11 cellular contexts compared by ENCODE assay signal in genomic region chr17:47717845-47718621, GRCh38. TPM values are rescaled to one million over a fixed set of nuclear protein-coding genes. Genes with fewer than 3 reads are reported as not detected.
DNase-seq lines count a peak whose midpoint lies in the region; ATAC-seq and TF ChIP-seq lines count a peak whose summit lies in the region.
"Had no signal": no experiment of that assay in that cellular context is flagged by ENCODE, and none has a peak within 500 bp of the region (broad histone marks: within the 10 kb centered on the region; RNA-seq: fewer than 3 reads in every experiment).

No MANE protein-coding gene starts in this region.

- H2AFZ ChIP-seq in Loucy (ENCODE audit: low read length) (no peak overlapping the region; the same call in 1 of the 2 replicates), mesenchymal stem cell (ENCODE audit: low read depth, low read length) (no peak overlapping the region)

- H3K27me3 Mint-ChIP-seq in activated T-cell treated with anti-CD3 and anti-CD28 coated beads, Interleukin-2, amount 50 U/mL, for 4 hours (ENCODE audit: low read depth) = no peaks in the 10 kb centered on the region

- H3K23ac ChIP-seq in mesenchymal stem cell (ENCODE audit: low read length in 2 of 2) = no peak overlapping the region

- no peaks in the 10 kb centered on the region for H3F3A ChIP-seq in Loucy (ENCODE audit: low read depth)

- H3K79me2 ChIP-seq in Loucy (ENCODE audit: insufficient read depth, low read length) = no peaks in the 10 kb centered on the region

- H3K4ac ChIP-seq in mesenchymal stem cell (ENCODE audit: low read depth in 1 of 2, low read length in 2 of 2) = no peak overlapping the region

- peak in 1 of 2 donors; percentile 2 for ATAC-seq in activated T-cell treated with anti-CD3 and anti-CD28 coated beads, Interleukin-2, amount 50 U/mL, for 4 hours

- H3K4me3 ChIP-seq in Loucy (ENCODE audit: low read length, poor library complexity, severe bottlenecking) (no peak overlapping the region), mesenchymal stem cell (ENCODE audit: insufficient read depth in 1 of 2, low read depth in 1 of 2, low read length in 2 of 2) (no peak overlapping the region)

- no peak overlapping the region for H2BK5ac ChIP-seq in mesenchymal stem cell (ENCODE audit: low read depth, low read length, poor library complexity, severe bottlenecking)

- H3K4me1 Mint-ChIP-seq in activated T-cell treated with anti-CD3 and anti-CD28 coated beads, Interleukin-2, amount 50 U/mL, for 4 hours (ENCODE audit: low read depth) = peaks cover 98% of the 10 kb centered on the region
- H3K4me1 Mint-ChIP-seq: neural crest cell had no signal

- no peak overlapping the region for H2BK15ac ChIP-seq in mesenchymal stem cell (ENCODE audit: low read depth, poor library complexity, severe bottlenecking)

- H3K18ac ChIP-seq in mesenchymal stem cell (ENCODE audit: low read depth in 1 of 2, low read length in 2 of 2) = no peak overlapping the region

- H3K36me3 ChIP-seq in Loucy (ENCODE audit: insufficient read depth, low read length) (no peaks in the 10 kb centered on the region), mesenchymal stem cell (ENCODE audit: control insufficient read depth in 1 of 2, insufficient read depth in 2 of 2, low read depth in 1 of 2, low read length in 2 of 2) (no peaks in the 10 kb centered on the region)

- H3K9me3 Mint-ChIP-seq in activated T-cell treated with anti-CD3 and anti-CD28 coated beads, Interleukin-2, amount 50 U/mL, for 4 hours = no peaks in the 10 kb centered on the region
- H3K9me3 Mint-ChIP-seq: neural crest cell had no signal

- peaks cover 46% of the 10 kb centered on the region for H3K4me1 ChIP-seq in Loucy (ENCODE audit: insufficient read depth, low read length, poor library complexity, severe bottlenecking)
- peaks cover 42% of the 10 kb centered on the region for H3K4me1 ChIP-seq in mesenchymal stem cell (ENCODE audit: control insufficient read depth, insufficient read depth, low read depth, low read length)

- H3K4me2 ChIP-seq in Loucy (ENCODE audit: low read depth, low read length, poor library complexity, severe bottlenecking) (peak overlapping the region; percentile 58), mesenchymal stem cell (ENCODE audit: low read length, poor library complexity, severe bottlenecking) (no peak overlapping the region)

- 65% methylated on average over 12 of the region's 12 CpGs for WGBS in mesenchymal stem cell

- H2BK12ac ChIP-seq in mesenchymal stem cell (ENCODE audit: low read length in 2 of 2) = no peak overlapping the region

- H3K9me3 ChIP-seq in Loucy (ENCODE audit: insufficient read depth, low read depth, low read length) = no peaks in the 10 kb centered on the region
- no peaks in the 10 kb centered on the region for H3K9me3 ChIP-seq in mesenchymal stem cell (ENCODE audit: control insufficient read depth, low read length)

- H3K4me3 Mint-ChIP-seq in activated T-cell treated with anti-CD3 and anti-CD28 coated beads, Interleukin-2, amount 50 U/mL, for 4 hours = peak overlapping the region; percentile 77
- H3K4me3 Mint-ChIP-seq: neural crest cell had no signal

- no peaks in the 10 kb centered on the region for H3K36me3 Mint-ChIP-seq in activated T-cell treated with anti-CD3 and anti-CD28 coated beads, Interleukin-2, amount 50 U/mL, for 4 hours (ENCODE audit: insufficient read depth)

- no peak overlapping the region for H4K8ac ChIP-seq in mesenchymal stem cell (ENCODE audit: low read length)

- H3K9me2 ChIP-seq in Loucy (replicated peaks; ENCODE audit: low read depth, low read length) = no peaks in the 10 kb centered on the region

- no peak for TF ChIP-seq CTCF in Loucy (conservative IDR thresholded peaks at IDR 0.05; ENCODE audit: low read length)

- DNase-seq in DMS79 (lab: John Stamatoyannopoulos, UW) (peak; percentile 71), mesenchymal stem cell (no peak), hypothalamus (lab: John Stamatoyannopoulos, UW) (no peak), iPS-NIHi7 (ENCODE audit: extremely low spot score) (no peak), hepatic stellate cell (ENCODE audit: low spot score) (no peak)
- peak; percentile 57 for DNase-seq in activated T-cell treated with anti-CD3 and anti-CD28 coated beads, Interleukin-2, amount 50 U/mL, for 4 hours
- DNase-seq: GF-D8 had no signal

- H3K27me3 ChIP-seq in Loucy (ENCODE audit: insufficient read depth, low read length, poor library complexity, severe bottlenecking) = no peaks in the 10 kb centered on the region
- peaks cover 56 to 94% of the 10 kb centered on the region in 2 experiments for H3K27me3 ChIP-seq in mesenchymal stem cell (ENCODE audit: control insufficient read depth in 1 of 2, insufficient read depth in 1 of 2, low read length in 2 of 2)

- peak overlapping the region in 1 of 2 experiments; percentile 19 for H3K14ac ChIP-seq in mesenchymal stem cell (ENCODE audit: low read length in 2 of 2)

- peak overlapping the region; percentile 15 for H2AK5ac ChIP-seq in mesenchymal stem cell (ENCODE audit: low read length, severe bottlenecking)

- no peak overlapping the region for H4K91ac ChIP-seq in mesenchymal stem cell (ENCODE audit: low read length)

- H3K27ac ChIP-seq in mesenchymal stem cell (ENCODE audit: low read length, poor library complexity, severe bottlenecking) = peak overlapping the region; percentile 46

- no peaks in the 10 kb centered on the region for H3K79me1 ChIP-seq in mesenchymal stem cell (replicated peaks; ENCODE audit: low read length, poor library complexity, severe bottlenecking)

- H2BK120ac ChIP-seq in mesenchymal stem cell (ENCODE audit: low read depth, low read length) = no peak overlapping the region

- H3K9ac ChIP-seq in Loucy (ENCODE audit: low read depth, low read length, poor library complexity, severe bottlenecking) (no peak overlapping the region), mesenchymal stem cell (ENCODE audit: low read length) (no peak overlapping the region)

- no peaks in the 10 kb centered on the region for H4K20me1 ChIP-seq in Loucy (ENCODE audit: insufficient read depth, low read length, poor library complexity, severe bottlenecking)

RNA-seq across cellular contexts. Expression of gene TBX21, which starts 15.0 kb away (rescaled TPM):
- 100 to 1,000 TPM in 2 of 3 donors, 10 to 100 TPM in 1; 77.8 to 111 (median 101) TPM for total RNA-seq in activated T-cell treated with anti-CD3 and anti-CD28 coated beads, Interleukin-2, amount 50 U/mL, for 4 hours
- polyA plus RNA-seq in mesenchymal stem cell (2013, experiment 1 of 2) = not detected
- not detected for polyA plus RNA-seq in mesenchymal stem cell (2013, experiment 2 of 2)
- total RNA-seq: dermis microvascular lymphatic vessel endothelial cell, neural crest cell, OCI-LY7 had no signal

RNA-seq across cellular contexts. Expression of gene TBKBP1, which starts 24.1 kb away (rescaled TPM):
- 10 to 100 TPM; 24.4 to 34.7 (median 24.6) TPM for total RNA-seq in activated T-cell treated with anti-CD3 and anti-CD28 coated beads, Interleukin-2, amount 50 U/mL, for 4 hours
- polyA plus RNA-seq in mesenchymal stem cell (2013, experiment 1 of 2) = 11.9 TPM
- 11.7 TPM for polyA plus RNA-seq in mesenchymal stem cell (2013, experiment 2 of 2)

Comparison
In these comparisons a context has a peak if more than half of its experiments do, and no peak if none do; other contexts are left out.
1. DNase-seq: peak in DMS79 (single experiment) and activated T-cell treated with anti-CD3 and anti-CD28 coated beads, Interleukin-2, amount 50 U/mL, for 4 hours (single experiment); none in mesenchymal stem cell (single experiment), hypothalamus (0 of 51), iPS-NIHi7 (single experiment) and hepatic stellate cell (single experiment).